Comparison of ENCODE assay signal across 11 cellular contexts in genomic region chr12:71626098-71626497, GRCh38. TPM values are rescaled to one million over a fixed set of nuclear protein-coding genes. Genes with fewer than 3 reads are reported as not detected.
DNase-seq lines count a peak whose midpoint lies in the region; ATAC-seq and TF ChIP-seq lines count a peak whose summit lies in the region.
"Had no signal": no experiment of that assay in that cellular context is flagged by ENCODE, and none has a peak within 500 bp of the region (broad histone marks: within the 10 kb centered on the region; RNA-seq: fewer than 3 reads in every experiment).

No MANE protein-coding gene starts in this region.

- 90% methylated on average over 3 of the region's 5 CpGs for WGBS in mesenchymal stem cell

- peak; percentile 71 for ATAC-seq in GM21825 (IDR thresholded peaks at IDR 0.05; ENCODE audit: unreplicated experiment)
- ATAC-seq: A549 had no signal

- H4K91ac ChIP-seq in mesenchymal stem cell (ENCODE audit: low read length) = no peak overlapping the region

- H2BK5ac ChIP-seq in mesenchymal stem cell (ENCODE audit: low read depth, low read length, poor library complexity, severe bottlenecking) = no peak overlapping the region

- H2BK15ac ChIP-seq in mesenchymal stem cell (ENCODE audit: low read depth, poor library complexity, severe bottlenecking) = no peak overlapping the region

- no peak overlapping the region for H3K18ac ChIP-seq in mesenchymal stem cell (ENCODE audit: low read depth in 1 of 2, low read length in 2 of 2)

- H3K14ac ChIP-seq in mesenchymal stem cell (ENCODE audit: low read length in 2 of 2) = no peak overlapping the region

- H3K4me1 ChIP-seq in OCI-LY3 (ENCODE audit: low read length) = peaks cover 10% of the 10 kb centered on the region
- no peaks in the 10 kb centered on the region for H3K4me1 ChIP-seq in mesenchymal stem cell (ENCODE audit: control insufficient read depth, insufficient read depth, low read depth, low read length)
- H3K4me1 ChIP-seq in Peyer's patch = no peaks in the 10 kb centered on the region
- H3K4me1 ChIP-seq: A549 had no signal

- H3K27me3 ChIP-seq in OCI-LY3 (ENCODE audit: low read depth, low read length) (no peaks in the 10 kb centered on the region), mesenchymal stem cell (ENCODE audit: control insufficient read depth in 1 of 2, insufficient read depth in 1 of 2, low read length in 2 of 2) (no peaks in the 10 kb centered on the region), Peyer's patch (no peaks in the 10 kb centered on the region)

- peaks cover 77% of the 10 kb centered on the region for H3K36me3 ChIP-seq in OCI-LY3 (replicated peaks; ENCODE audit: low read depth, low read length)
- peaks cover 18 to 100% of the 10 kb centered on the region in 2 experiments for H3K36me3 ChIP-seq in mesenchymal stem cell (ENCODE audit: control insufficient read depth in 1 of 2, insufficient read depth in 2 of 2, low read depth in 1 of 2, low read length in 2 of 2)
- peaks cover 0 to 98% (median 0%) of the 10 kb centered on the region in 3 donors for H3K36me3 ChIP-seq in Peyer's patch

- H2AK5ac ChIP-seq in mesenchymal stem cell (ENCODE audit: low read length, severe bottlenecking) = no peak overlapping the region

- H2AFZ ChIP-seq in OCI-LY3 (ENCODE audit: low read depth, low read length) = no peak overlapping the region
- H2AFZ ChIP-seq in mesenchymal stem cell (ENCODE audit: low read depth, low read length) = no peak overlapping the region

- H3K4me2 ChIP-seq in OCI-LY3 (ENCODE audit: low read length) = peak overlapping the region; percentile 19; the same call in 1 of the 2 replicates
- H3K4me2 ChIP-seq in mesenchymal stem cell (ENCODE audit: low read length, poor library complexity, severe bottlenecking) = no peak overlapping the region
- H3K4me2 ChIP-seq: A549 had no signal

- H3K4me3 ChIP-seq in OCI-LY3 (ENCODE audit: low read length) (no peak overlapping the region), mesenchymal stem cell (ENCODE audit: insufficient read depth in 1 of 2, low read depth in 1 of 2, low read length in 2 of 2) (no peak overlapping the region), Peyer's patch (no peak overlapping the region)
- H3K4me3 ChIP-seq: A549 had no signal

- H3K9ac ChIP-seq in OCI-LY3 (ENCODE audit: low read length) (no peak overlapping the region), mesenchymal stem cell (ENCODE audit: low read length) (peak overlapping the region; percentile 22)

- H3K27ac ChIP-seq in OCI-LY3 (ENCODE audit: low read length) = no peak overlapping the region
- no peak overlapping the region for H3K27ac ChIP-seq in mesenchymal stem cell (ENCODE audit: low read length, poor library complexity, severe bottlenecking)
- H3K27ac ChIP-seq in substantia nigra (ENCODE audit: low read depth, low read length, poor library complexity, severe bottlenecking) = no peak overlapping the region
- no peak overlapping the region for H3K27ac ChIP-seq in Peyer's patch
- H3K27ac ChIP-seq: A549 had no signal

- no peak for TF ChIP-seq POLR2A in Peyer's patch (IDR thresholded peaks at IDR 0.05)

- 0 out of 2 replicates have a peak, but pooled peaks cover 3% of the 10 kb centered on the region for H4K20me1 ChIP-seq in OCI-LY3 (ENCODE audit: insufficient read depth, low read length)

- no peak for TF ChIP-seq CTCF in OCI-LY3 (IDR thresholded peaks at IDR 0.05; ENCODE audit: low read depth, low read length)
- TF ChIP-seq CTCF in Peyer's patch (IDR thresholded peaks at IDR 0.05) = no peak

- H3K9me3 ChIP-seq in OCI-LY3 (ENCODE audit: insufficient read depth, low read length) (no peaks in the 10 kb centered on the region), mesenchymal stem cell (ENCODE audit: control insufficient read depth, low read length) (no peaks in the 10 kb centered on the region), Peyer's patch (no peaks in the 10 kb centered on the region)
- H3K9me3 ChIP-seq: A549 had no signal

- peaks cover 5% of the 10 kb centered on the region for H3K79me2 ChIP-seq in OCI-LY3 (ENCODE audit: low read length)

- intact Hi-C loops in posterior vena cava (cut with DNase I) = no loop called here

- no peak overlapping the region for H3K4ac ChIP-seq in mesenchymal stem cell (ENCODE audit: low read depth in 1 of 2, low read length in 2 of 2)

- H2BK12ac ChIP-seq in mesenchymal stem cell (ENCODE audit: low read length in 2 of 2) = no peak overlapping the region

- no peak overlapping the region for H3K23ac ChIP-seq in mesenchymal stem cell (ENCODE audit: low read length in 2 of 2)

- no peak overlapping the region for H4K8ac ChIP-seq in mesenchymal stem cell (ENCODE audit: low read length)

- DNase-seq in SIG-M5 treated with dmso at 0.1 percent for 504 hours (lab: John Stamatoyannopoulos, UW; ENCODE audit: unreplicated experiment) (peak; percentile 53), SIG-M5 (lab: John Stamatoyannopoulos, UW) (no peak), mesenchymal stem cell (no peak), substantia nigra (lab: John Stamatoyannopoulos, UW) (no peak), Peyer's patch (no peak), posterior vena cava (ENCODE audit: low spot score) (no peak)
- DNase-seq: aorta, SHP77 treated with DMSO at 0.1 percent for 48 hours had no signal

- H2BK120ac ChIP-seq in mesenchymal stem cell (ENCODE audit: low read depth, low read length) = no peak overlapping the region

- peaks cover 8% of the 10 kb centered on the region for H3K79me1 ChIP-seq in mesenchymal stem cell (replicated peaks; ENCODE audit: low read length, poor library complexity, severe bottlenecking)

RNA-seq across cellular contexts. Expression of gene ZFC3H1, which starts 37.5 kb away (rescaled TPM):
- polyA plus RNA-seq in mesenchymal stem cell (2013, experiment 1 of 2) = 22.4 TPM
- polyA plus RNA-seq in mesenchymal stem cell (2013, experiment 2 of 2) = 20.2 TPM
- total RNA-seq in Peyer's patch (100 to 1,000 TPM; 131 to 309 (median 156) TPM), posterior vena cava (10 to 100 TPM; 47.2 to 47.9 TPM)

RNA-seq across cellular contexts. Expression of gene THAP2, which starts 38.0 kb away (rescaled TPM):
- 3.4 TPM for polyA plus RNA-seq in mesenchymal stem cell (2013, experiment 1 of 2)
- polyA plus RNA-seq in mesenchymal stem cell (2013, experiment 2 of 2) = 2.9 TPM
- total RNA-seq in Peyer's patch = 1 to 10 TPM; 2.8 to 7.5 (median 3.7) TPM
- total RNA-seq in posterior vena cava = 1 to 10 TPM; 3.9 to 4.0 TPM

RNA-seq across cellular contexts. Expression of gene TMEM19, which starts 59.8 kb away (rescaled TPM):
- polyA plus RNA-seq in mesenchymal stem cell (2013, experiment 1 of 2) = 10.7 TPM
- polyA plus RNA-seq in mesenchymal stem cell (2013, experiment 2 of 2) = 11.2 TPM
- total RNA-seq in Peyer's patch (10 to 100 TPM; 12.4 to 48.3 (median 43.6) TPM), posterior vena cava (10 to 100 TPM; 12.9 to 14.1 TPM)
